In the genomic region with DNA sequence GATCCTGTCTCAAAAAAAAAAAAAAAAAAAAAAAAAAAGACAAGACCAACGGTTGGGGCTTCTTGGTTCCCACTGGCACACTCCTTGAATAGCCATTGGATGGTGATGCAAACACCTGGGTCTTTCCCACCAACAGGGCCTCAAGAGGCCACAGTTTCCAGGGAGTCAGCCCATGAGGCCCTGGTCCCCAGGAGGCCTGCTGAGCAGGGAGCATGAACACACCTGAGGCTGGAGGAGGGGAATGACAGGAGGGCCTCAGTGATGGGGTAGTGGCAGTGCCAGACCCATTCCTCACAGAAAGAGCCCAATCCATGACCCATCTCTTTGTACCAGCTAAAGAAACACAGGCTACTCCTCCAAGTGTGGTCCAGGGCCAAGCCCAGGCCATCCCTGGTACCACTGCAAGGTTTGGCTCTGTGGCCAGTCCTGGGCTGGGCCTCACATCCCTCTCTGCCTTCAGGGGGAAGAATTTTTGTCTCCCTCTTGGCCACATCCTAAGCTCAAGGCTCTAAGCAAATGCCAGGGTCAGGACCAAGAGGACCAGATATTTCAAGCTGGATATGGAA, we compare ENCODE assay signal across 30 cellular contexts. TPM values are rescaled to one million over a fixed set of nuclear protein-coding genes. Genes with fewer than 3 reads are reported as not detected.
DNase-seq lines count a peak whose midpoint lies in the region; ATAC-seq and TF ChIP-seq lines count a peak whose summit lies in the region.
"Had no signal": no experiment of that assay in that cellular context is flagged by ENCODE, and none has a peak within 500 bp of the region (broad histone marks: within the 10 kb centered on the region; RNA-seq: fewer than 3 reads in every experiment).

No MANE protein-coding gene starts in this region.

- no peaks in the 10 kb centered on the region for H4K20me1 ChIP-seq in SK-N-SH (ENCODE audit: insufficient read depth)

- no peak overlapping the region for H4K91ac ChIP-seq in mesenchymal stem cell (ENCODE audit: low read length)

- H3K4me2 ChIP-seq in mesenchymal stem cell (ENCODE audit: low read length, poor library complexity, severe bottlenecking) (no peak overlapping the region), SK-N-SH (no peak overlapping the region)

- no peaks in the 10 kb centered on the region for H3K79me1 ChIP-seq in mesenchymal stem cell (replicated peaks; ENCODE audit: low read length, poor library complexity, severe bottlenecking)

- H3K23ac ChIP-seq in mesenchymal stem cell (ENCODE audit: low read length in 2 of 2), result no peak overlapping the region

- H3K4me1 Mint-ChIP-seq in activated CD4-positive, alpha-beta memory T cell treated with anti-CD3 and anti-CD28 coated beads for 36 hours (ENCODE audit: low read depth), result peaks cover 11% of the 10 kb centered on the region
- peaks cover 6% of the 10 kb centered on the region for H3K4me1 Mint-ChIP-seq in activated CD4-positive, alpha-beta memory T cell treated with anti-CD3 and anti-CD28 coated beads, Interleukin-2, amount 10 ng/mL, durations not matched to agents 7 days and 5 days
- H3K4me1 Mint-ChIP-seq in chondrocyte (ENCODE audit: low read depth) (peaks cover 11% of the 10 kb centered on the region), T-helper 17 cell (peaks cover 8% of the 10 kb centered on the region)

- TF ChIP-seq RAD21 in SK-N-SH (IDR thresholded peaks at IDR 0.05; ENCODE audit: low read length), result no peak

- no peaks in the 10 kb centered on the region for H3K79me2 ChIP-seq in SK-N-SH (ENCODE audit: insufficient read depth)

- no peak overlapping the region for H3K18ac ChIP-seq in mesenchymal stem cell (ENCODE audit: low read depth in 1 of 2, low read length in 2 of 2)

- WGBS in mesenchymal stem cell, result 79% methylated on average over 1 of the region's 1 CpG
- WGBS in SK-N-SH (ENCODE audit: low lambda C conversion rate), result 84% methylated on average over 1 of the region's 1 CpG

- H2BK5ac ChIP-seq in mesenchymal stem cell (ENCODE audit: low read depth, low read length, poor library complexity, severe bottlenecking), result no peak overlapping the region

- peak overlapping the region; percentile 57 for H2AK5ac ChIP-seq in mesenchymal stem cell (ENCODE audit: low read length, severe bottlenecking)

- CTCF ChIA-PET in activated CD4-positive, alpha-beta memory T cell treated with anti-CD3 and anti-CD28 coated beads for 36 hours (lab: Charles Lee), result no interaction called here
- CTCF ChIA-PET in activated CD4-positive, alpha-beta memory T cell treated with anti-CD3 and anti-CD28 coated beads, Interleukin-2, amount 10 ng/mL, durations not matched to agents 7 days and 5 days (lab: Charles Lee), result no interaction called here
- CTCF ChIA-PET in SK-N-SH (lab: Yijun Ruan, JAX), result no interaction called here

- H2BK120ac ChIP-seq in mesenchymal stem cell (ENCODE audit: low read depth, low read length), result no peak overlapping the region

- H4K8ac ChIP-seq in mesenchymal stem cell (ENCODE audit: low read length), result no peak overlapping the region

- TF ChIP-seq CTCF in chondrocyte (IDR thresholded peaks at IDR 0.05) (no peak), SK-N-SH (IDR thresholded peaks at IDR 0.05) (no peak)

- no peak overlapping the region for H3K4me3 Mint-ChIP-seq in activated CD4-positive, alpha-beta memory T cell treated with anti-CD3 and anti-CD28 coated beads for 36 hours
- no peak overlapping the region for H3K4me3 Mint-ChIP-seq in activated CD4-positive, alpha-beta memory T cell treated with anti-CD3 and anti-CD28 coated beads, Interleukin-2, amount 10 ng/mL, durations not matched to agents 7 days and 5 days
- H3K4me3 Mint-ChIP-seq in chondrocyte (ENCODE audit: unreplicated experiment), result no peak overlapping the region
- H3K4me3 Mint-ChIP-seq in T-helper 17 cell, result no peak overlapping the region
- H3K4me3 Mint-ChIP-seq: dendritic cell treated with granulocyte-macrophage colony-stimulating factor and Interleukin-4, amounts not matched to agents 40 ng/mL and 50 ng/mL, for 4 days; WTC11 had no signal

- H3K4ac ChIP-seq in mesenchymal stem cell (ENCODE audit: low read depth in 1 of 2, low read length in 2 of 2), result no peak overlapping the region

- H3K9me2 ChIP-seq in SK-N-SH, result no peaks in the 10 kb centered on the region

- H3K9ac ChIP-seq in mesenchymal stem cell (ENCODE audit: low read length) (no peak overlapping the region), SK-N-SH (no peak overlapping the region)

- ATAC-seq in T-helper 17 cell, result no peak
- ATAC-seq: Right ventricle myocardium inferior, WTC11 had no signal

- H3K4me1 ChIP-seq in mesenchymal stem cell (ENCODE audit: control insufficient read depth, insufficient read depth, low read depth, low read length), result peaks cover 12% of the 10 kb centered on the region
- peaks cover 8 to 13% of the 10 kb centered on the region in 2 experiments; a peak in 2 of 4 replicates for H3K4me1 ChIP-seq in SK-N-SH (ENCODE audit: control insufficient read depth in 1 of 2, insufficient read depth in 2 of 2, low read depth in 1 of 2, low read length in 1 of 2)

- peak overlapping the region; percentile 51 for H3K27ac Mint-ChIP-seq in activated CD4-positive, alpha-beta memory T cell treated with anti-CD3 and anti-CD28 coated beads for 36 hours
- no peak overlapping the region for H3K27ac Mint-ChIP-seq in activated CD4-positive, alpha-beta memory T cell treated with anti-CD3 and anti-CD28 coated beads, Interleukin-2, amount 10 ng/mL, durations not matched to agents 7 days and 5 days
- no peak overlapping the region for H3K27ac Mint-ChIP-seq in chondrocyte (ENCODE audit: unreplicated experiment)
- no peak overlapping the region for H3K27ac Mint-ChIP-seq in T-helper 17 cell
- H3K27ac Mint-ChIP-seq: dendritic cell treated with granulocyte-macrophage colony-stimulating factor and Interleukin-4, amounts not matched to agents 40 ng/mL and 50 ng/mL, for 4 days; IgD-negative memory B cell; naive B cell; WTC11 had no signal

- H3K36me3 ChIP-seq in mesenchymal stem cell (ENCODE audit: control insufficient read depth in 1 of 2, insufficient read depth in 2 of 2, low read depth in 1 of 2, low read length in 2 of 2) (peaks cover 17 to 34% of the 10 kb centered on the region in 2 experiments), SK-N-SH (replicated peaks in 1 of 2; ENCODE audit: control insufficient read depth in 1 of 2, insufficient read depth in 2 of 2, low read length in 1 of 2) (peaks cover 0 to under 1% of the 10 kb centered on the region in 2 experiments)

- no peak overlapping the region for H3K14ac ChIP-seq in mesenchymal stem cell (ENCODE audit: low read length in 2 of 2)

- H3K4me3 ChIP-seq in mesenchymal stem cell (ENCODE audit: insufficient read depth in 1 of 2, low read depth in 1 of 2, low read length in 2 of 2) (no peak overlapping the region), SK-N-SH (ENCODE audit: low read depth in 2 of 2, low read length in 1 of 2) (no peak overlapping the region)
- H3K4me3 ChIP-seq: cardiac muscle cell, tibial artery had no signal

- H2AFZ ChIP-seq in mesenchymal stem cell (ENCODE audit: low read depth, low read length) (no peak overlapping the region), SK-N-SH (ENCODE audit: low read depth) (no peak overlapping the region)

- no peak overlapping the region for H2BK15ac ChIP-seq in mesenchymal stem cell (ENCODE audit: low read depth, poor library complexity, severe bottlenecking)

- H3K36me3 Mint-ChIP-seq in activated CD4-positive, alpha-beta memory T cell treated with anti-CD3 and anti-CD28 coated beads for 36 hours, result no peaks in the 10 kb centered on the region
- no peaks in the 10 kb centered on the region for H3K36me3 Mint-ChIP-seq in activated CD4-positive, alpha-beta memory T cell treated with anti-CD3 and anti-CD28 coated beads, Interleukin-2, amount 10 ng/mL, durations not matched to agents 7 days and 5 days (ENCODE audit: low read depth)
- H3K36me3 Mint-ChIP-seq in chondrocyte (ENCODE audit: low read depth) (no peaks in the 10 kb centered on the region), T-helper 17 cell (ENCODE audit: low read depth) (no peaks in the 10 kb centered on the region)
- H3K36me3 Mint-ChIP-seq: IgD-negative memory B cell, WTC11 had no signal

- H3F3A ChIP-seq in SK-N-SH (replicated peaks; ENCODE audit: insufficient read depth), result peaks cover 2% of the 10 kb centered on the region

- H3K9me3 ChIP-seq in mesenchymal stem cell (ENCODE audit: control insufficient read depth, low read length) (no peaks in the 10 kb centered on the region), SK-N-SH (no peaks in the 10 kb centered on the region), T-helper 17 cell (ENCODE audit: control insufficient read depth, low read length, poor library complexity, severe bottlenecking) (no peaks in the 10 kb centered on the region)
- H3K9me3 ChIP-seq: tibial artery had no signal

- no peak for TF ChIP-seq EP300 in SK-N-SH (IDR thresholded peaks at IDR 0.05; ENCODE audit: borderline replicate concordance in 1 of 2, low read depth in 1 of 2, low read length in 1 of 2)

- H3K27me3 Mint-ChIP-seq in activated CD4-positive, alpha-beta memory T cell treated with anti-CD3 and anti-CD28 coated beads for 36 hours, result no peaks in the 10 kb centered on the region
- H3K27me3 Mint-ChIP-seq in activated CD4-positive, alpha-beta memory T cell treated with anti-CD3 and anti-CD28 coated beads, Interleukin-2, amount 10 ng/mL, durations not matched to agents 7 days and 5 days, result no peaks in the 10 kb centered on the region
- H3K27me3 Mint-ChIP-seq in chondrocyte (ENCODE audit: low read depth), result no peaks in the 10 kb centered on the region
- no peaks in the 10 kb centered on the region for H3K27me3 Mint-ChIP-seq in T-helper 17 cell
- H3K27me3 Mint-ChIP-seq: CD8-positive, alpha-beta memory T cell; dendritic cell treated with granulocyte-macrophage colony-stimulating factor and Interleukin-4, amounts not matched to agents 40 ng/mL and 50 ng/mL, for 4 days; IgD-negative memory B cell; naive B cell had no signal

- H2BK12ac ChIP-seq in mesenchymal stem cell (ENCODE audit: low read length in 2 of 2), result peak overlapping the region in 1 of 2 experiments; percentile 69

- no peaks in the 10 kb centered on the region for H3K9me3 Mint-ChIP-seq in activated CD4-positive, alpha-beta memory T cell treated with anti-CD3 and anti-CD28 coated beads for 36 hours
- no peaks in the 10 kb centered on the region for H3K9me3 Mint-ChIP-seq in activated CD4-positive, alpha-beta memory T cell treated with anti-CD3 and anti-CD28 coated beads, Interleukin-2, amount 10 ng/mL, durations not matched to agents 7 days and 5 days
- H3K9me3 Mint-ChIP-seq in chondrocyte (ENCODE audit: low read depth), result no peaks in the 10 kb centered on the region
- H3K9me3 Mint-ChIP-seq: CD8-positive, alpha-beta memory T cell; dendritic cell treated with granulocyte-macrophage colony-stimulating factor and Interleukin-4, amounts not matched to agents 40 ng/mL and 50 ng/mL, for 4 days; IgD-negative memory B cell; naive B cell; WTC11 had no signal

- no peaks in the 10 kb centered on the region for H3K27me3 ChIP-seq in mesenchymal stem cell (ENCODE audit: control insufficient read depth in 1 of 2, insufficient read depth in 1 of 2, low read length in 2 of 2)
- no peaks in the 10 kb centered on the region for H3K27me3 ChIP-seq in SK-N-SH (ENCODE audit: insufficient read depth)
- H3K27me3 ChIP-seq: cardiac muscle cell, tibial artery had no signal

- H3K27ac ChIP-seq in mesenchymal stem cell (ENCODE audit: low read length, poor library complexity, severe bottlenecking), result no peak overlapping the region
- peak overlapping the region; percentile 94 for H3K27ac ChIP-seq in temporal lobe (ENCODE audit: low read depth, low read length)
- no peak overlapping the region for H3K27ac ChIP-seq in SK-N-SH (ENCODE audit: low read depth in 2 of 2, low read length in 1 of 2)
- H3K27ac ChIP-seq: cardiac muscle cell, tibial artery had no signal

- POLR2A ChIA-PET in activated CD4-positive, alpha-beta memory T cell treated with anti-CD3 and anti-CD28 coated beads for 36 hours (lab: Charles Lee), result interaction anchor here (0.7 to 1.2 kb wide), 2 partner anchors 14 to 71 kb away, joined by 3 to 4 read pairs; partner anchors contain the start of gene ARL2BP
- POLR2A ChIA-PET in activated CD4-positive, alpha-beta memory T cell treated with anti-CD3 and anti-CD28 coated beads, Interleukin-2, amount 10 ng/mL, durations not matched to agents 7 days and 5 days (lab: Charles Lee), result no interaction called here
- POLR2A ChIA-PET in SK-N-SH (lab: Yijun Ruan, JAX), result no interaction called here

- no peak for DNase-seq in activated CD4-positive, alpha-beta memory T cell treated with anti-CD3 and anti-CD28 coated beads for 36 hours
- DNase-seq in activated CD4-positive, alpha-beta memory T cell treated with anti-CD3 and anti-CD28 coated beads, Interleukin-2, amount 10 ng/mL, durations not matched to agents 7 days and 5 days, result no peak
- DNase-seq in chondrocyte (ENCODE audit: low spot score) (peak; percentile 49), mesenchymal stem cell (no peak), SK-N-SH (no peak), T-helper 17 cell (no peak), NCI-H748 (lab: John Stamatoyannopoulos, UW; ENCODE audit: unreplicated experiment) (no peak)
- DNase-seq: activated CD4-positive, alpha-beta T cell treated with anti-CD3 and anti-CD28 coated beads, Interleukin-2, amount 50 U/mL, for 4 hours; activated naive CD4-positive, alpha-beta T cell treated with Interleukin-2 at 50 U/mL for 16 hours; activated T-cell treated with anti-CD3 and anti-CD28 coated beads, Interleukin-2, amount 50 U/mL, for 1 hour; AML-193; anterior cingulate cortex; CD8-positive, alpha-beta memory T cell; DMS153; naive B cell; NCI-H1105; NCI-H2029; NCI-H226; occipital lobe; stimulated activated CD4-positive, alpha-beta T cell treated with anti-CD3 and anti-CD28 coated beads, Interleukin-4, amount 100 ng/mL, for 24 hours; stimulated activated naive CD4-positive, alpha-beta T cell treated with Interleukin-2 at 50 U/mL for 16 hours had no signal

- intact Hi-C loops in activated CD4-positive, alpha-beta memory T cell treated with anti-CD3 and anti-CD28 coated beads for 36 hours (cut with micrococcal nuclease), result no loop called here

RNA-seq across cellular contexts. Expression of gene ARL2BP, which starts 13.9 kb away (rescaled TPM):
- 10 to 100 TPM; 16.4 to 16.9 TPM for total RNA-seq in activated CD4-positive, alpha-beta memory T cell treated with anti-CD3 and anti-CD28 coated beads for 36 hours
- total RNA-seq in activated CD4-positive, alpha-beta memory T cell treated with anti-CD3 and anti-CD28 coated beads, Interleukin-2, amount 10 ng/mL, durations not matched to agents 7 days and 5 days, result 10 to 100 TPM; 32.8 to 32.9 TPM
- total RNA-seq in chondrocyte (69.5 to 89.1 TPM (median 70.1 TPM) in 3 replicates), temporal lobe (40.3 TPM), T-helper 17 cell (10 to 100 TPM; 37.0 to 39.6 TPM)
- 81.6 TPM for polyA plus RNA-seq in mesenchymal stem cell (2013, experiment 1 of 2)
- 83.7 TPM for polyA plus RNA-seq in mesenchymal stem cell (2013, experiment 2 of 2)
- polyA plus RNA-seq in SK-N-SH (2012; rRNA removed), result 61.8 and 70.3 TPM in 2 replicates
- 75.9 and 83.6 TPM in 2 replicates for polyA plus RNA-seq in SK-N-SH (2012; cell fraction: cytosol; rRNA removed)
- 20.8 and 24.7 TPM in 2 replicates for polyA plus RNA-seq in SK-N-SH (2012; cell fraction: nucleus; rRNA removed)

RNA-seq across cellular contexts. Expression of gene PLLP, which starts 25.5 kb away (rescaled TPM):
- not detected for total RNA-seq in activated CD4-positive, alpha-beta memory T cell treated with anti-CD3 and anti-CD28 coated beads for 36 hours
- total RNA-seq in activated CD4-positive, alpha-beta memory T cell treated with anti-CD3 and anti-CD28 coated beads, Interleukin-2, amount 10 ng/mL, durations not matched to agents 7 days and 5 days, result under 1 TPM in 1 of 2 experiments, not detected in 1; 0.18 TPM
- total RNA-seq in chondrocyte (0.02 TPM in 1 of 3 replicates, not detected in the others), temporal lobe (1.5 TPM), T-helper 17 cell (under 1 TPM; 0.16 to 0.75 TPM)
- polyA plus RNA-seq in mesenchymal stem cell (2013, experiment 1 of 2), result 0.11 TPM
- 0.03 TPM for polyA plus RNA-seq in mesenchymal stem cell (2013, experiment 2 of 2)
- polyA plus RNA-seq in SK-N-SH (2012; rRNA removed), result 0.86 and 1.3 TPM in 2 replicates
- polyA plus RNA-seq in SK-N-SH (2012; cell fraction: cytosol; rRNA removed), result 0.75 and 0.81 TPM in 2 replicates
- polyA plus RNA-seq in SK-N-SH (2012; cell fraction: nucleus; rRNA removed), result 0.31 and 0.58 TPM in 2 replicates
- total RNA-seq: A172, fibroblast of lung had no signal
